Comparison of ENCODE assay signal across 26 cellular contexts in the genomic region with DNA sequence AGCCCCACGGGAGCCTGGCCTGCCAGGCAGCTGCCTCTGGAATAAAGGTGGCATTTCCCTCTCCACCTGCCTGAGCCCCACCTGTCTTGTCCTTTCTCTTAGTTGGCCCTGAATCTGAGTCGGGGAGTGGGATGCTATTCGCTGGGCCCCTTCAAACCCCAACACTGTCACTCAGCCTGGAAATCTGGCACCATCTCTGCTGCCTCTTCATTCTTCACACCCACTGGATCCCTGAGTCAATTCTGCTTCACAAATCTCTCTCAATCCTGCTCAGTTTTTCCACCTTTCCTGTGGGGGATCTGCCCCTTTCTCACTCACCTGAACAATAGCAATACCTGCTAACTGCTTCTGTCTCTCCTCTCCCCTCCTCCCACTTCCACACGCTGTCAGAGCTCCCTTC. TPM values are rescaled to one million over a fixed set of nuclear protein-coding genes. Genes with fewer than 3 reads are reported as not detected.
"Had no signal": no experiment of that assay in that cellular context is flagged by ENCODE, and none has a peak within 500 bp of the region (broad histone marks: within the 10 kb centered on the region; RNA-seq: fewer than 3 reads in every experiment).

No MANE protein-coding gene starts in this region.

- ATAC-seq: left colon; left lung; naive thymus-derived CD8-positive, alpha-beta T cell; right cardiac atrium; stimulated activated naive B cell treated with anti-CD40 and anti-IgM and Interleukin-4, amounts not matched to agents 10 μg/mL and 1 μg/mL and 100 μg/mL, for 72 hours; stimulated activated naive CD8-positive, alpha-beta T cell treated with anti-CD3 and anti-CD28 coated beads, Interleukin-15, Interleukin-2, amounts not matched to agents 100 U/mL and 50 U/mL, for 24 hours had no signal

- DNase-seq: hypothalamus; immature natural killer cell; kidney; left colon; left lung; lower lobe of right lung; mammary epithelial cell; mesenchymal stem cell; naive thymus-derived CD8-positive, alpha-beta T cell; ovary; right cardiac atrium; stimulated activated CD4-positive, alpha-beta T cell treated with anti-CD3 and anti-CD28 coated beads, Interleukin-12 subunit alpha, Interleukin-12 subunit beta, amount 100 ng/mL, for 4 hours; stimulated activated CD4-positive, alpha-beta T cell treated with anti-CD3 and anti-CD28 coated beads, Interleukin-15, amount 100 ng/mL, for 24 hours; stimulated activated CD4-positive, alpha-beta T cell treated with anti-CD3 and anti-CD28 coated beads, Interleukin-2, amount 100 ng/mL, for 24 hours; stimulated activated CD4-positive, alpha-beta T cell treated with anti-CD3 and anti-CD28 coated beads, Interleukin-4, amount 100 ng/mL, for 1 hour; stimulated activated naive B cell treated with anti-CD40 and anti-IgM and Interleukin-4, amounts not matched to agents 10 μg/mL and 1 μg/mL and 100 μg/mL, for 72 hours; stimulated activated naive CD8-positive, alpha-beta T cell treated with anti-CD3 and anti-CD28 coated beads, Interleukin-15, Interleukin-2, amounts not matched to agents 100 U/mL and 50 U/mL, for 24 hours; stomach; testis; thyroid gland; transverse colon had no signal

- H3K4me2 ChIP-seq: neural progenitor cell had no signal

- H3K4me1 ChIP-seq: left lung, lower lobe of right lung, neural progenitor cell, stomach, testis, transverse colon, vagina had no signal

- FAIRE-seq: islet of Langerhans, kidney had no signal

- H2AFZ ChIP-seq: neural progenitor cell had no signal

- H3K27ac ChIP-seq: left lung, lower lobe of right lung, neural progenitor cell, ovary, skin epidermis, stomach, testis, thyroid gland, transverse colon, upper lobe of left lung, vagina had no signal

- H3K9me3 ChIP-seq: left lung, lower lobe of right lung, ovary, stomach, testis, thyroid gland, transverse colon, upper lobe of left lung, vagina had no signal

- H3K4me3 ChIP-seq: left lung, lower lobe of right lung, neural progenitor cell, ovary, skin epidermis, stomach, testis, thyroid gland, transverse colon, upper lobe of left lung, vagina had no signal

- H3K36me3 ChIP-seq: left lung, lower lobe of right lung, neural progenitor cell, ovary, stomach, thyroid gland, transverse colon, upper lobe of left lung, vagina had no signal

- H3K27me3 ChIP-seq: ovary, testis, thyroid gland, upper lobe of left lung, vagina had no signal

- H3K9ac ChIP-seq: neural progenitor cell had no signal

RNA-seq across cellular contexts. Expression of gene CRTAC1, which starts 10.6 kb away (rescaled TPM):
- total RNA-seq: mammary epithelial cell; naive thymus-derived CD8-positive, alpha-beta T cell had no signal
- polyA plus RNA-seq: immature natural killer cell; mammary epithelial cell; naive thymus-derived CD8-positive, alpha-beta T cell had no signal
